1 cellular context compared by ENCODE assay signal in the genomic region with DNA sequence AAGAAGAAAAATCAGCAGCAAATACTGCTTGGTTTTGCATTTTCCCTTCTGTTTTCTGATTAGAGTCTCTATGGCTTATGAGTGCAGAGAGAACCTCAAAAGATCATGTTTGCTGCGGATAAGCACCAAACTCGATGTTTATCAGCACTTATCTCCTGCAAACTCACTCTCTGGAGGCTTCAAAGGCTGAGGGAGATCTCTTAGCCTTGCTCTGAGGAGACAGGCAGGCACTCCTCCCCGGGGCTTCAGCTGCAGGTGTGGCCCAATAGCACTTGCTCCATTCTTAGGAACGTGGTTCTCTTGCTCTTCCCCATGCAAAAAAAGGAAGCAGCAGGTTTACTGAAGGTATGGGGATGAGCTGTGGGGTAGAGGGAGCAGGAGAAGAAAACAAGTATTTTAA.
TF ChIP-seq lines count a peak whose summit lies in the region.

No MANE protein-coding gene starts in this region.

TF ChIP-seq in GM23338, 12 proteins besides CTCF, POLR2A, EP300 and RAD21 (continued from another document):
- TF ChIP-seq, protein P1, sequence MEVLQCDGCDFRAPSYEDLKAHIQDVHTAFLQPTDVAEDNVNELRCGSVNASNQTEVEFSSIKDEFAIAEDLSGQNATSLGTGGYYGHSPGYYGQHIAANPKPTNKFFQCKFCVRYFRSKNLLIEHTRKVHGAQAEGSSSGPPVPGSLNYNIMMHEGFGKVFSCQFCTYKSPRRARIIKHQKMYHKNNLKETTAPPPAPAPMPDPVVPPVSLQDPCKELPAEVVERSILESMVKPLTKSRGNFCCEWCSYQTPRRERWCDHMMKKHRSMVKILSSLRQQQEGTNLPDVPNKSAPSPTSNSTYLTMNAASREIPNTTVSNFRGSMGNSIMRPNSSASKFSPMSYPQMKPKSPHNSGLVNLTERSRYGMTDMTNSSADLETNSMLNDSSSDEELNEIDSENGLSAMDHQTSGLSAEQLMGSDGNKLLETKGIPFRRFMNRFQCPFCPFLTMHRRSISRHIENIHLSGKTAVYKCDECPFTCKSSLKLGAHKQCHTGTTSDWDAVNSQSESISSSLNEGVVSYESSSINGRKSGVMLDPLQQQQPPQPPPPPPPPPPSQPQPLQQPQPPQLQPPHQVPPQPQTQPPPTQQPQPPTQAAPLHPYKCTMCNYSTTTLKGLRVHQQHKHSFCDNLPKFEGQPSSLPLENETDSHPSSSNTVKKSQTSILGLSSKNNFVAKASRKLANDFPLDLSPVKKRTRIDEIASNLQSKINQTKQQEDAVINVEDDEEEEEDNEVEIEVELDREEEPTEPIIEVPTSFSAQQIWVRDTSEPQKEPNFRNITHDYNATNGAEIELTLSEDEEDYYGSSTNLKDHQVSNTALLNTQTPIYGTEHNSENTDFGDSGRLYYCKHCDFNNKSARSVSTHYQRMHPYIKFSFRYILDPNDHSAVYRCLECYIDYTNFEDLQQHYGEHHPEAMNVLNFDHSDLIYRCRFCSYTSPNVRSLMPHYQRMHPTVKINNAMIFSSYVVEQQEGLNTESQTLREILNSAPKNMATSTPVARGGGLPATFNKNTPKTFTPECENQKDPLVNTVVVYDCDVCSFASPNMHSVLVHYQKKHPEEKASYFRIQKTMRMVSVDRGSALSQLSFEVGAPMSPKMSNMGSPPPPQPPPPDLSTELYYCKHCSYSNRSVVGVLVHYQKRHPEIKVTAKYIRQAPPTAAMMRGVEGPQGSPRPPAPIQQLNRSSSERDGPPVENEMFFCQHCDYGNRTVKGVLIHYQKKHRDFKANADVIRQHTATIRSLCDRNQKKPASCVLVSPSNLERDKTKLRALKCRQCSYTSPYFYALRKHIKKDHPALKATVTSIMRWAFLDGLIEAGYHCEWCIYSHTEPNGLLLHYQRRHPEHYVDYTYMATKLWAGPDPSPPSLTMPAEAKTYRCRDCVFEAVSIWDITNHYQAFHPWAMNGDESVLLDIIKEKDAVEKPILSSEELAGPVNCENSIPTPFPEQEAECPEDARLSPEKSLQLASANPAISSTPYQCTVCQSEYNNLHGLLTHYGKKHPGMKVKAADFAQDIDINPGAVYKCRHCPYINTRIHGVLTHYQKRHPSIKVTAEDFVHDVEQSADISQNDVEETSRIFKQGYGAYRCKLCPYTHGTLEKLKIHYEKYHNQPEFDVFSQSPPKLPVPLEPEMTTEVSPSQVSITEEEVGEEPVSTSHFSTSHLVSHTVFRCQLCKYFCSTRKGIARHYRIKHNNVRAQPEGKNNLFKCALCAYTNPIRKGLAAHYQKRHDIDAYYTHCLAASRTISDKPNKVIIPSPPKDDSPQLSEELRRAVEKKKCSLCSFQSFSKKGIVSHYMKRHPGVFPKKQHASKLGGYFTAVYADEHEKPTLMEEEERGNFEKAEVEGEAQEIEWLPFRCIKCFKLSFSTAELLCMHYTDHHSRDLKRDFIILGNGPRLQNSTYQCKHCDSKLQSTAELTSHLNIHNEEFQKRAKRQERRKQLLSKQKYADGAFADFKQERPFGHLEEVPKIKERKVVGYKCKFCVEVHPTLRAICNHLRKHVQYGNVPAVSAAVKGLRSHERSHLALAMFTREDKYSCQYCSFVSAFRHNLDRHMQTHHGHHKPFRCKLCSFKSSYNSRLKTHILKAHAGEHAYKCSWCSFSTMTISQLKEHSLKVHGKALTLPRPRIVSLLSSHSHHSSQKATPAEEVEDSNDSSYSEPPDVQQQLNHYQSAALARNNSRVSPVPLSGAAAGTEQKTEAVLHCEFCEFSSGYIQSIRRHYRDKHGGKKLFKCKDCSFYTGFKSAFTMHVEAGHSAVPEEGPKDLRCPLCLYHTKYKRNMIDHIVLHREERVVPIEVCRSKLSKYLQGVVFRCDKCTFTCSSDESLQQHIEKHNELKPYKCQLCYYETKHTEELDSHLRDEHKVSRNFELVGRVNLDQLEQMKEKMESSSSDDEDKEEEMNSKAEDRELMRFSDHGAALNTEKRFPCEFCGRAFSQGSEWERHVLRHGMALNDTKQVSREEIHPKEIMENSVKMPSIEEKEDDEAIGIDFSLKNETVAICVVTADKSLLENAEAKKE (CRISPR knock-in tag; IDR thresholded peaks at IDR 0.05) = no peak
- TF ChIP-seq EZH2 (IDR thresholded peaks at IDR 0.05; ENCODE audit: low read depth, unreplicated experiment) (no peak), JUNB (IDR thresholded peaks at IDR 0.05; ENCODE audit: unreplicated experiment) (no peak), CREB1 (CRISPR knock-in tag; IDR thresholded peaks at IDR 0.05; ENCODE audit: low read depth) (no peak), ZNF331 (CRISPR knock-in tag; IDR thresholded peaks at IDR 0.05; ENCODE audit: low read depth) (no peak), POLR2AphosphoS5 (IDR thresholded peaks at IDR 0.05; ENCODE audit: low read depth) (no peak)
- TF ChIP-seq, protein P2, sequence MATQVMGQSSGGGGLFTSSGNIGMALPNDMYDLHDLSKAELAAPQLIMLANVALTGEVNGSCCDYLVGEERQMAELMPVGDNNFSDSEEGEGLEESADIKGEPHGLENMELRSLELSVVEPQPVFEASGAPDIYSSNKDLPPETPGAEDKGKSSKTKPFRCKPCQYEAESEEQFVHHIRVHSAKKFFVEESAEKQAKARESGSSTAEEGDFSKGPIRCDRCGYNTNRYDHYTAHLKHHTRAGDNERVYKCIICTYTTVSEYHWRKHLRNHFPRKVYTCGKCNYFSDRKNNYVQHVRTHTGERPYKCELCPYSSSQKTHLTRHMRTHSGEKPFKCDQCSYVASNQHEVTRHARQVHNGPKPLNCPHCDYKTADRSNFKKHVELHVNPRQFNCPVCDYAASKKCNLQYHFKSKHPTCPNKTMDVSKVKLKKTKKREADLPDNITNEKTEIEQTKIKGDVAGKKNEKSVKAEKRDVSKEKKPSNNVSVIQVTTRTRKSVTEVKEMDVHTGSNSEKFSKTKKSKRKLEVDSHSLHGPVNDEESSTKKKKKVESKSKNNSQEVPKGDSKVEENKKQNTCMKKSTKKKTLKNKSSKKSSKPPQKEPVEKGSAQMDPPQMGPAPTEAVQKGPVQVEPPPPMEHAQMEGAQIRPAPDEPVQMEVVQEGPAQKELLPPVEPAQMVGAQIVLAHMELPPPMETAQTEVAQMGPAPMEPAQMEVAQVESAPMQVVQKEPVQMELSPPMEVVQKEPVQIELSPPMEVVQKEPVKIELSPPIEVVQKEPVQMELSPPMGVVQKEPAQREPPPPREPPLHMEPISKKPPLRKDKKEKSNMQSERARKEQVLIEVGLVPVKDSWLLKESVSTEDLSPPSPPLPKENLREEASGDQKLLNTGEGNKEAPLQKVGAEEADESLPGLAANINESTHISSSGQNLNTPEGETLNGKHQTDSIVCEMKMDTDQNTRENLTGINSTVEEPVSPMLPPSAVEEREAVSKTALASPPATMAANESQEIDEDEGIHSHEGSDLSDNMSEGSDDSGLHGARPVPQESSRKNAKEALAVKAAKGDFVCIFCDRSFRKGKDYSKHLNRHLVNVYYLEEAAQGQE (IDR thresholded peaks at IDR 0.05; ENCODE audit: unreplicated experiment) = no peak
